Comparison of ENCODE assay signal across 10 cellular contexts in the genomic region with DNA sequence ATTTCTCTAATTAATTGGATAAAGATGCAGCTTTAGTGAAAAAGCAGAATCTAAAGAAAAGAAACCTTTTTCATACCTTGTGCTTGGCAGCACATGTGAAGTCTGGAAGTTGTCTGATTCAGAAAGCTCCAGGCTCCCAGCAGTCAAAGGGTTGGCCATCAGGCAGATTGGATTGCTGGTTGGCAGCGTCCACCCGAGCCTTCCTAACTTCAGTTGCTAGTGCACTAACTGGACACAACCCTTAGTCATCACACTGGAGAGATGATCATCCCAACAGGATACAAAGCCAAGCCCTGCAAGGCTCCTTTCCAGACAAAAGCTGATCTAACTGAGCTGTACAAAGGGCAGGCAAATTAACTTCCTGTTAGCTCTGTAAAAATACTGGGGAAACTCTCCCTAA.
A peak's percentile ranks its signal among the peaks of the same experiment; 100 is the strongest.
DNase-seq lines count a peak whose midpoint lies in the region; ATAC-seq and TF ChIP-seq lines count a peak whose summit lies in the region.
"Had no signal": no experiment of that assay in that cellular context is flagged by ENCODE, and none has a peak within 500 bp of the region (broad histone marks: within the 10 kb centered on the region; RNA-seq: fewer than 3 reads in every experiment).

No MANE protein-coding gene starts in this region.

- H3K4me1 Mint-ChIP-seq in endothelial cell (ENCODE audit: unreplicated experiment): peaks cover 40% of the 10 kb centered on the region

- TF ChIP-seq POLR2A in erythroblast (IDR thresholded peaks at IDR 0.05; ENCODE audit: low read length): no peak

- no peak overlapping the region for H3K4me3 Mint-ChIP-seq in endothelial cell (ENCODE audit: unreplicated experiment)

- H3K9me3 Mint-ChIP-seq in endothelial cell (ENCODE audit: unreplicated experiment): no peaks in the 10 kb centered on the region

- intact Hi-C loops in Right ventricle myocardium inferior (cut with DNase I): loop anchor here (5.0 kb wide), 2 partner anchors 46 to 181 kb away; no protein-coding TSS in a partner anchor
- intact Hi-C loops in cardiac septum (cut with DNase I): loop anchor here (2.0 to 5.0 kb wide), 3 partner anchors 16 to 181 kb away; no protein-coding TSS in a partner anchor

- no peak for DNase-seq in Right ventricle myocardium inferior (ENCODE audit: missing footprints)
- no peak for DNase-seq in cardiac septum (ENCODE audit: low spot score)
- DNase-seq in endothelial cell (ENCODE audit: low spot score): no peak
- DNase-seq in medulla oblongata (ENCODE audit: extremely low spot score): peak; percentile 25
- no peak for DNase-seq in AML-193 (lab: John Stamatoyannopoulos, UW)
- DNase-seq in NCI-H2029 (lab: John Stamatoyannopoulos, UW): no peak
- DNase-seq in NCI-H128 (lab: John Stamatoyannopoulos, UW; ENCODE audit: unreplicated experiment): no peak
- no peak for DNase-seq in erythroblast (lab: John Stamatoyannopoulos, UW)
- DNase-seq: ACHN; activated CD4-positive, alpha-beta T cell treated with anti-CD3 and anti-CD28 coated beads for 4 hours had no signal

- ATAC-seq in Right ventricle myocardium inferior: peak; percentile 74

- H3K27ac Mint-ChIP-seq in endothelial cell (ENCODE audit: unreplicated experiment): peak overlapping the region; percentile 58

- H3K36me3 Mint-ChIP-seq in endothelial cell (ENCODE audit: low read depth, unreplicated experiment): no peaks in the 10 kb centered on the region

- TF ChIP-seq CTCF in endothelial cell (IDR thresholded peaks at IDR 0.05; ENCODE audit: unreplicated experiment): no peak

- no peaks in the 10 kb centered on the region for H3K27me3 Mint-ChIP-seq in endothelial cell (ENCODE audit: unreplicated experiment)
